In the genomic region with DNA sequence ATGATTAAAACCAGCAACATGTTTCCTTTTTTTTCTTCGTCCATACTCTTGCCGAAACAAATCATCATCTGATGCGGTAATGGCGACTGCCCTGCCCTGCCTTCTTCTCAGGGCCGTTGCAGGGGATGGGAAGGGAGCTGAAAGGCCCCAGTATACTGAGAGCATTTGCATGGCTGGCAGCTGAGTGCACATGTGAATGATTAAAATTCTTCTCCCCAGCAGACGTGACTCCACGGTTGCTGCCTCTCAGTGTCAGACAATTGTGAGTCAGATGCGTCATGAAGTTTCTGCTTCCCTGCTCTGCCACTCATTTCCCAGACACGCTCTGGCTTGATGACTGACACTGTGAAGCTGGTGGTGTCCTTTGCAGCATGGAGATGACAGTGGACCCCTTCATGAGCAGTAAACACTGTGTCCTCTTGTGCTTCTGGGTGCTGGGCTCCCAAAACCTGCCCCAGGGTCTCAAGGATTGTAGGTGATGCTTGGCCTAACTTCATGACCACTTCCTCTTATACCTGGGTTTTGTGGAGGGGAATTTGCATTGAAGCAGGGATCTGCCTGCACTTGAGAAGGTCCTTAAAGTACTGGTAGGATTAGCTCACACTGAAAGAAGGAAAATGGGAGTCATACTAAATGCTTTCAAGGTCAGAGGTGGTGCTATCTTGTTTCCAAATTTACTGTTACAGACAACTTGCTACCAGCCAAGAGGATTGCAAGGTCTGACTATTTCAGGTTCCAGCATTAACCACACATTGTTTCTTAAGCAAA, we compare ENCODE assay signal across 9 cellular contexts.
DNase-seq lines count a peak whose midpoint lies in the region; ATAC-seq and TF ChIP-seq lines count a peak whose summit lies in the region.
"Had no signal": no experiment of that assay in that cellular context is flagged by ENCODE, and none has a peak within 500 bp of the region (broad histone marks: within the 10 kb centered on the region; RNA-seq: fewer than 3 reads in every experiment).

No MANE protein-coding gene starts in this region.

- H3K9me2 ChIP-seq in GM23338 (ENCODE audit: insufficient read depth): peaks cover 4% of the 10 kb centered on the region; the same call in 1 of the 2 replicates

- peaks cover 42% of the 10 kb centered on the region for H3K9me3 Mint-ChIP-seq in GM23338
- no peaks in the 10 kb centered on the region for H3K9me3 Mint-ChIP-seq in activated T-helper 2 cell treated with anti-CD3 and anti-CD28 coated beads, Interferon-gamma antibody, Interleukin-2, Interleukin-4, amounts not matched to agents 10 μg/mL and 5 μg/mL and 100 μg/mL, durations not matched to agents 14 hours and 24 hours and 36 hours

- H3K79me2 ChIP-seq in GM23338 (replicated peaks; ENCODE audit: insufficient read depth): no peaks in the 10 kb centered on the region

- TF ChIP-seq CTCF in astrocyte of the spinal cord (IDR thresholded peaks at IDR 0.05; ENCODE audit: low read depth, low read length) (no peak), GM23338 (conservative IDR thresholded peaks at IDR 0.05; ENCODE audit: low read depth in 2 of 2) (no peak)

- peaks cover 24% of the 10 kb centered on the region for H3K4me1 Mint-ChIP-seq in GM23338
- no peaks in the 10 kb centered on the region for H3K4me1 Mint-ChIP-seq in activated T-helper 2 cell treated with anti-CD3 and anti-CD28 coated beads, Interferon-gamma antibody, Interleukin-2, Interleukin-4, amounts not matched to agents 10 μg/mL and 5 μg/mL and 100 μg/mL, durations not matched to agents 14 hours and 24 hours and 36 hours (ENCODE audit: low read depth)

- H3K4me1 ChIP-seq in GM23338 (ENCODE audit: insufficient read depth): peaks cover 17% of the 10 kb centered on the region

- H2AFZ ChIP-seq in GM23338: no peak overlapping the region

- H4K20me1 ChIP-seq in GM23338 (replicated peaks; ENCODE audit: insufficient read depth): no peaks in the 10 kb centered on the region

- H3K4me3 ChIP-seq in astrocyte of the spinal cord (ENCODE audit: low read depth, low read length) (no peak overlapping the region), GM23338 (no peak overlapping the region)

- in situ Hi-C loops in astrocyte of the spinal cord (cut with HindIII; ENCODE audit: low sequenced_read_pairs): no loop called here

- no peak overlapping the region for H3K27ac ChIP-seq in GM23338 (ENCODE audit: low read depth)
- no peak overlapping the region for H3K27ac ChIP-seq in substantia nigra (ENCODE audit: low read depth, low read length, poor library complexity, severe bottlenecking)

- H3K27ac Mint-ChIP-seq in GM23338: no peak overlapping the region
- no peak overlapping the region for H3K27ac Mint-ChIP-seq in activated T-helper 2 cell treated with anti-CD3 and anti-CD28 coated beads, Interferon-gamma antibody, Interleukin-2, Interleukin-4, amounts not matched to agents 10 μg/mL and 5 μg/mL and 100 μg/mL, durations not matched to agents 14 hours and 24 hours and 36 hours

- no peak overlapping the region for H3K4me3 Mint-ChIP-seq in GM23338
- no peak overlapping the region for H3K4me3 Mint-ChIP-seq in activated T-helper 2 cell treated with anti-CD3 and anti-CD28 coated beads, Interferon-gamma antibody, Interleukin-2, Interleukin-4, amounts not matched to agents 10 μg/mL and 5 μg/mL and 100 μg/mL, durations not matched to agents 14 hours and 24 hours and 36 hours (ENCODE audit: low read depth)

- no peaks in the 10 kb centered on the region for H3K27me3 ChIP-seq in GM23338 (ENCODE audit: insufficient read depth)

- H3K27me3 Mint-ChIP-seq in GM23338 (ENCODE audit: insufficient read depth, low read depth, poor library complexity): peaks cover 2% of the 10 kb centered on the region
- no peaks in the 10 kb centered on the region for H3K27me3 Mint-ChIP-seq in activated T-helper 2 cell treated with anti-CD3 and anti-CD28 coated beads, Interferon-gamma antibody, Interleukin-2, Interleukin-4, amounts not matched to agents 10 μg/mL and 5 μg/mL and 100 μg/mL, durations not matched to agents 14 hours and 24 hours and 36 hours (ENCODE audit: low read depth)

- peak; percentile 81 for DNase-seq in astrocyte of the spinal cord (ENCODE audit: low read depth, low spot score)
- peak; percentile 48 for DNase-seq in non-pigmented ciliary epithelial cell (ENCODE audit: low read depth)
- no peak for DNase-seq in cerebellar cortex (ENCODE audit: low spot score)
- no peak for DNase-seq in GM23338 (ENCODE audit: low spot score)
- DNase-seq in substantia nigra (lab: John Stamatoyannopoulos, UW): no peak
- DNase-seq in activated T-helper 2 cell treated with anti-CD3 and anti-CD28 coated beads, Interferon-gamma antibody, Interleukin-2, Interleukin-4, amounts not matched to agents 10 μg/mL and 5 μg/mL and 100 μg/mL, durations not matched to agents 14 hours and 24 hours and 36 hours (ENCODE audit: low spot score): no peak
- DNase-seq: NCI-H446 had no signal

- ATAC-seq in GM18508 (IDR thresholded peaks at IDR 0.05; ENCODE audit: insufficient read depth, unreplicated experiment) (peak; percentile 69), HG02981 (IDR thresholded peaks at IDR 0.05; ENCODE audit: unreplicated experiment) (peak; percentile 84), GM23338 (no peak)

- H3K4me2 ChIP-seq in GM23338: no peak overlapping the region

- H3F3A ChIP-seq in GM23338 (replicated peaks; ENCODE audit: low read depth): no peaks in the 10 kb centered on the region

- no peaks in the 10 kb centered on the region for H3K36me3 ChIP-seq in GM23338 (ENCODE audit: insufficient read depth)

- intact Hi-C loops in activated T-helper 2 cell treated with anti-CD3 and anti-CD28 coated beads, Interferon-gamma antibody, Interleukin-2, Interleukin-4, amounts not matched to agents 10 μg/mL and 5 μg/mL and 100 μg/mL, durations not matched to agents 14 hours and 24 hours and 36 hours (cut with micrococcal nuclease): no loop called here

- H3K36me3 Mint-ChIP-seq in GM23338 (ENCODE audit: low read depth): peaks cover 27% of the 10 kb centered on the region
- no peaks in the 10 kb centered on the region for H3K36me3 Mint-ChIP-seq in activated T-helper 2 cell treated with anti-CD3 and anti-CD28 coated beads, Interferon-gamma antibody, Interleukin-2, Interleukin-4, amounts not matched to agents 10 μg/mL and 5 μg/mL and 100 μg/mL, durations not matched to agents 14 hours and 24 hours and 36 hours (ENCODE audit: low read depth)

TF ChIP-seq in GM23338, 12 proteins besides CTCF, POLR2A, EP300 and RAD21 (continues in another document):
- TF ChIP-seq STAT1 (IDR thresholded peaks at IDR 0.05; ENCODE audit: unreplicated experiment): no peak
- TF ChIP-seq, protein P1, sequence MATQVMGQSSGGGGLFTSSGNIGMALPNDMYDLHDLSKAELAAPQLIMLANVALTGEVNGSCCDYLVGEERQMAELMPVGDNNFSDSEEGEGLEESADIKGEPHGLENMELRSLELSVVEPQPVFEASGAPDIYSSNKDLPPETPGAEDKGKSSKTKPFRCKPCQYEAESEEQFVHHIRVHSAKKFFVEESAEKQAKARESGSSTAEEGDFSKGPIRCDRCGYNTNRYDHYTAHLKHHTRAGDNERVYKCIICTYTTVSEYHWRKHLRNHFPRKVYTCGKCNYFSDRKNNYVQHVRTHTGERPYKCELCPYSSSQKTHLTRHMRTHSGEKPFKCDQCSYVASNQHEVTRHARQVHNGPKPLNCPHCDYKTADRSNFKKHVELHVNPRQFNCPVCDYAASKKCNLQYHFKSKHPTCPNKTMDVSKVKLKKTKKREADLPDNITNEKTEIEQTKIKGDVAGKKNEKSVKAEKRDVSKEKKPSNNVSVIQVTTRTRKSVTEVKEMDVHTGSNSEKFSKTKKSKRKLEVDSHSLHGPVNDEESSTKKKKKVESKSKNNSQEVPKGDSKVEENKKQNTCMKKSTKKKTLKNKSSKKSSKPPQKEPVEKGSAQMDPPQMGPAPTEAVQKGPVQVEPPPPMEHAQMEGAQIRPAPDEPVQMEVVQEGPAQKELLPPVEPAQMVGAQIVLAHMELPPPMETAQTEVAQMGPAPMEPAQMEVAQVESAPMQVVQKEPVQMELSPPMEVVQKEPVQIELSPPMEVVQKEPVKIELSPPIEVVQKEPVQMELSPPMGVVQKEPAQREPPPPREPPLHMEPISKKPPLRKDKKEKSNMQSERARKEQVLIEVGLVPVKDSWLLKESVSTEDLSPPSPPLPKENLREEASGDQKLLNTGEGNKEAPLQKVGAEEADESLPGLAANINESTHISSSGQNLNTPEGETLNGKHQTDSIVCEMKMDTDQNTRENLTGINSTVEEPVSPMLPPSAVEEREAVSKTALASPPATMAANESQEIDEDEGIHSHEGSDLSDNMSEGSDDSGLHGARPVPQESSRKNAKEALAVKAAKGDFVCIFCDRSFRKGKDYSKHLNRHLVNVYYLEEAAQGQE (IDR thresholded peaks at IDR 0.05; ENCODE audit: unreplicated experiment): no peak

Comparison
In these comparisons a context has a peak if more than half of its experiments do, and no peak if none do; other contexts are left out.
1. DNase-seq: peak in astrocyte of the spinal cord (single experiment) and non-pigmented ciliary epithelial cell (single experiment); none in cerebellar cortex (single experiment), GM23338 (single experiment), substantia nigra (0 of 49) and activated T-helper 2 cell treated with anti-CD3 and anti-CD28 coated beads, Interferon-gamma antibody, Interleukin-2, Interleukin-4, amounts not matched to agents 10 μg/mL and 5 μg/mL and 100 μg/mL, durations not matched to agents 14 hours and 24 hours and 36 hours (single experiment).